Comparison of ENCODE assay signal across 10 cellular contexts in the genomic region with DNA sequence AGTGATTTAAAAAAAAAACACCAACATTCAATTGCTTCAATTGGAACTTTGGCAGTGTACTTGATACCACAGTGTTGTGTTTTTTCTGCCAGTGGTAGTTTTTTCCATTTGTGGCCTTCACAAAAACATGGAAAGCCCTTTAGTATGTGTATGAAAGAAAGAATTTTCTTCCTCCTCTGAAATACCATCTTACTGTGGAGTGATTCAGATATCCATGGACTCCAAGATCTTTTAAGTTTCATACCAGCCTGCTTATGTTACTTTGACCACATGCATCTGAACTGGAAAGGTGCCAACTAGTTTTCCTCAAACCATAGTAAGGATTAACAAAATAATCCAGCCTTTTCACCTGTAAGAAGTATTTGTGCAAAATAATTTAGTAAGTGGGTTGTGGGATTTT. TPM values are rescaled to one million over a fixed set of nuclear protein-coding genes. Genes with fewer than 3 reads are reported as not detected.
A peak's percentile ranks its signal among the peaks of the same experiment; 100 is the strongest.
DNase-seq lines count a peak whose midpoint lies in the region; ATAC-seq, FAIRE-seq and TF ChIP-seq lines count a peak whose summit lies in the region.
"Had no signal": no experiment of that assay in that cellular context is flagged by ENCODE, and none has a peak within 500 bp of the region (broad histone marks: within the 10 kb centered on the region; RNA-seq: fewer than 3 reads in every experiment).

No MANE protein-coding gene starts in this region.

- no peaks in the 10 kb centered on the region for H3K9me3 ChIP-seq in BLaER1 treated with 17β-estradiol and CSF1 and Interleukin-3, amounts not matched to agents 10 nM and 100 nM (replicated peaks in 1 of 11)
- H3K9me3 ChIP-seq in GM12878 (replicated peaks; ENCODE audit: control insufficient read depth, insufficient read depth, low read length) = no peaks in the 10 kb centered on the region

- RAD21 ChIA-PET in GM12878 (lab: Charles Lee; ENCODE audit: unreplicated experiment) = interaction anchor here (2.4 to 6.3 kb wide), 3 partner anchors 26 to 218 kb away, joined by 6 to 75 read pairs (median 50); no protein-coding TSS in a partner anchor

- ATAC-seq in GM12878 (no peak), memory B cell (ENCODE audit: low read depth) (no peak), GM18868 (IDR thresholded peaks at IDR 0.05; ENCODE audit: unreplicated experiment) (no peak), HG03469 (IDR thresholded peaks at IDR 0.05; ENCODE audit: unreplicated experiment) (no peak)

- CTCF ChIA-PET in GM12878 (lab: Yijun Ruan, JAX) = interaction anchor here (1.0 to 4.6 kb wide), 6 partner anchors 167 to 591 kb away, joined by 3 to 52 read pairs (median 16); a partner anchor contains a TSS

- in situ Hi-C loops in GM12878 (cut with MboI) = no loop called here

- H3K27me3 Mint-ChIP-seq in memory B cell = no peaks in the 10 kb centered on the region

- intact Hi-C loops in GM12878 (cut with micrococcal nuclease; ENCODE audit: unreplicated experiment) = loop anchor here (5.0 kb wide), 2 partner anchors 124 to 591 kb away; a partner anchor contains a TSS

- H3K27ac ChIP-seq in BLaER1 treated with 17β-estradiol and CSF1 and Interleukin-3, amounts not matched to agents 10 nM and 100 nM = no peak overlapping the region
- peak overlapping the region; percentile 28; the same call in 1 of the 2 replicates for H3K27ac ChIP-seq in GM12878 (ENCODE audit: control insufficient read depth, insufficient read depth)
- H3K27ac ChIP-seq: epithelial cell of prostate, SK-N-MC had no signal

- peaks cover 47 to 74% (median 69%) of the 10 kb centered on the region in 11 experiments; a peak in 21 of 22 replicates for H4K20me1 ChIP-seq in BLaER1 treated with 17β-estradiol and CSF1 and Interleukin-3, amounts not matched to agents 10 nM and 100 nM
- H4K20me1 ChIP-seq in GM12878 (ENCODE audit: control insufficient read depth, insufficient read depth) = no peaks in the 10 kb centered on the region

- peaks cover 83% of the 10 kb centered on the region for H3K79me2 ChIP-seq in GM12878 (ENCODE audit: control insufficient read depth, insufficient read depth, low read length)

- H3K27me3 ChIP-seq in BLaER1 treated with 17β-estradiol and CSF1 and Interleukin-3, amounts not matched to agents 10 nM and 100 nM = no peaks in the 10 kb centered on the region
- H3K27me3 ChIP-seq in GM12878 (replicated peaks in 1 of 2; ENCODE audit: control insufficient read depth in 2 of 2, insufficient read depth in 2 of 2, low read length in 1 of 2) = no peaks in the 10 kb centered on the region

- TF ChIP-seq RAD21 in GM12878 (IDR thresholded peaks at IDR 0.05; ENCODE audit: insufficient read depth, low read depth, low read length) = no peak

- H3K4me3 ChIP-seq in BLaER1 treated with 17β-estradiol and CSF1 and Interleukin-3, amounts not matched to agents 10 nM and 100 nM = peak overlapping the region; percentile 69 to 96 (median 86); a peak in 15 of 20 replicates
- peak overlapping the region; percentile 67 for H3K4me3 ChIP-seq in GM12878
- H3K4me3 ChIP-seq: SK-N-MC had no signal

- no TSS peak for BruUV-seq in GM12878 (replicated peaks; lab: Mats Ljungman, UMichigan)

- no peak for TF ChIP-seq EP300 in GM12878 (IDR thresholded peaks at IDR 0.05; ENCODE audit: borderline replicate concordance in 1 of 2, control insufficient read depth in 1 of 2, low read depth in 2 of 2, low read length in 2 of 2)

- POLR2A ChIA-PET in GM12878 (lab: Charles Lee) = interaction anchor here (0.5 kb wide), 1 partner anchor 129 kb away, joined by 5 read pairs; no protein-coding TSS in a partner anchor

- peaks cover 7% of the 10 kb centered on the region for H3K36me3 Mint-ChIP-seq in memory B cell

- peak overlapping the region; percentile 3 for H3K4me3 Mint-ChIP-seq in memory B cell

- no peak for TF ChIP-seq CTCF in GM12878 (IDR thresholded peaks at IDR 0.05 in 2 of 3, conservative IDR thresholded peaks at IDR 0.05 in 1 of 3; ENCODE audit: control insufficient read depth in 2 of 3, extremely low read depth in 1 of 3, insufficient read depth in 1 of 3, low read depth in 3 of 3, low read length in 3 of 3)

- no peaks in the 10 kb centered on the region for H3K9me3 Mint-ChIP-seq in memory B cell

- H3K36me3 ChIP-seq in BLaER1 treated with 17β-estradiol and CSF1 and Interleukin-3, amounts not matched to agents 10 nM and 100 nM = peaks cover 0 to 9% (median 0%) of the 10 kb centered on the region in 11 experiments; a peak in 5 of 22 replicates
- H3K36me3 ChIP-seq in GM12878 (ENCODE audit: control insufficient read depth in 2 of 2, insufficient read depth in 2 of 2, low read length in 1 of 2) = no peaks in the 10 kb centered on the region

- H3K9ac ChIP-seq in BLaER1 treated with 17β-estradiol and CSF1 and Interleukin-3, amounts not matched to agents 10 nM and 100 nM = peak overlapping the region in 7 of 11 experiments; percentile 2 to 40 (median 32); a peak in 8 of 22 replicates
- H3K9ac ChIP-seq in GM12878 (ENCODE audit: control insufficient read depth, insufficient read depth, low read length) = no peak overlapping the region; the same call in 1 of the 2 replicates

- no peak for FAIRE-seq in GM12878 (lab: Jason Lieb, UNC)

- SMC1A ChIA-PET in GM12878 (lab: Charles Lee; ENCODE audit: uncharacterized antibody, unreplicated experiment) = interaction anchor here (1.6 to 5.1 kb wide), 5 partner anchors 79 to 608 kb away, joined by 4 to 31 read pairs (median 18); a partner anchor contains a TSS

- H3K27ac Mint-ChIP-seq in memory B cell = peak overlapping the region; percentile 68

- DNase-seq in HT1080 (ENCODE audit: low read depth) = peak; percentile 55
- no peak for DNase-seq in GM12878 (ENCODE audit: low read depth, low spot score)
- no peak for DNase-seq in memory B cell (ENCODE audit: low spot score in 2 of 2)
- no peak for DNase-seq in stimulated activated naive CD4-positive, alpha-beta T cell treated with Interleukin-2 at 50 U/mL for 16 hours (lab: John Stamatoyannopoulos, UW)
- no peak for DNase-seq in AML-193 (lab: John Stamatoyannopoulos, UW)

- H2AFZ ChIP-seq in GM12878 (ENCODE audit: control insufficient read depth, low read depth, low read length) = no peak overlapping the region

- TF ChIP-seq POLR2A in GM12878 (IDR thresholded peaks at IDR 0.05; ENCODE audit: low read depth, low read length) = no peak

- peaks cover 38% of the 10 kb centered on the region for H3K4me1 Mint-ChIP-seq in memory B cell

- peaks cover 51 to 69% (median 61%) of the 10 kb centered on the region in 10 experiments for H3K4me1 ChIP-seq in BLaER1 treated with 17β-estradiol and CSF1 and Interleukin-3, amounts not matched to agents 10 nM and 100 nM
- peaks cover 22% of the 10 kb centered on the region for H3K4me1 ChIP-seq in GM12878 (ENCODE audit: control insufficient read depth, insufficient read depth, low read length)

- peak overlapping the region; percentile 81 to 98 (median 91) for H3K4me2 ChIP-seq in BLaER1 treated with 17β-estradiol and CSF1 and Interleukin-3, amounts not matched to agents 10 nM and 100 nM
- H3K4me2 ChIP-seq in GM12878 (ENCODE audit: control insufficient read depth, insufficient read depth) = peak overlapping the region; percentile 68

TF ChIP-seq in GM12878, 131 proteins besides CTCF, POLR2A, EP300 and RAD21:
- no peak for TF ChIP-seq SRF (IDR thresholded peaks at IDR 0.05; ENCODE audit: low read depth in 2 of 2, low read length in 2 of 2)
- TF ChIP-seq ZNF24 (IDR thresholded peaks at IDR 0.05) = no peak
- no peak for TF ChIP-seq NR2C2 (IDR thresholded peaks at IDR 0.05; ENCODE audit: borderline replicate concordance, control insufficient read depth, insufficient read length, low read depth)
- TF ChIP-seq RB1 (IDR thresholded peaks at IDR 0.05; ENCODE audit: borderline replicate concordance) = no peak
- no peak for TF ChIP-seq ZZZ3 (IDR thresholded peaks at IDR 0.05; ENCODE audit: control insufficient read depth, insufficient read length, low read depth)
- no peak for TF ChIP-seq SUZ12 (IDR thresholded peaks at IDR 0.05; ENCODE audit: unreplicated experiment)
- TF ChIP-seq RAD51 (IDR thresholded peaks at IDR 0.05) = no peak

RNA-seq across cellular contexts. Expression of a gene that starts 3.4 kb away (rescaled TPM):
- total RNA-seq in HT1080 (2014; rRNA removed; shearing (Covaris generic)) = 11.3 and 12.3 TPM in 2 replicates
- polyA plus RNA-seq in HT1080 (2015; cell fraction: cytosol; rRNA removed) = 12.7 and 15.4 TPM in 2 replicates
- polyA plus RNA-seq in HT1080 (2015; cell fraction: nucleus; rRNA removed) = 8.7 and 9.3 TPM in 2 replicates
- 29.8 and 32.8 TPM in 2 replicates for total RNA-seq in GM12878 (2013; cell fraction: nucleolus; rRNA removed)
- total RNA-seq in GM12878 (2014; rRNA removed) (32.1 and 33.7 TPM in 2 replicates), GM12878 (2014; rRNA removed; fragmentation: Illumina TruSeq; extraction: Trizol) (27.8 and 28.8 TPM in 2 replicates), GM12878 (2021) (33.2 and 33.8 TPM in 2 replicates)
- polyA plus RNA-seq in GM12878 (2011; ENCODE audit: low read depth) = 14.4 TPM
- polyA plus RNA-seq in GM12878 (2011; rRNA removed) (40.6 and 59.7 TPM in 2 replicates), GM12878 (2014; fragmentation: Illumina TruSeq; extraction: Trizol) (35.7 and 47.3 TPM in 2 replicates), GM12878 (2014; fragmentation: Nextera tagmentation; extraction: Ambion mirVana) (10 to 100 TPM; 15.4 to 18.2 TPM), GM12878 (2014; rRNA removed) (21.7 and 25.1 TPM in 2 replicates), GM12878 (2016; fragmentation: Nextera tagmentation; extraction: Ambion mirVana) (10 to 100 TPM; 32.8 to 39.3 TPM)
- polyA plus RNA-seq in GM12878 (2011; cell fraction: cytosol; rRNA removed) = 18.9 and 19.7 TPM in 2 replicates
- 14.5 and 16.0 TPM in 2 replicates for polyA plus RNA-seq in GM12878 (2011; cell fraction: nucleus; rRNA removed)
- polyA plus RNA-seq in GM12878 (2012) = 18.5 and 29.1 TPM in 2 replicates
- 13.4 and 18.4 TPM in 2 replicates for polyA minus RNA-seq in GM12878 (2011; rRNA and poly(A)+ RNA removed)
- 10.0 and 10.5 TPM in 2 replicates for polyA minus RNA-seq in GM12878 (2011; cell fraction: cytosol; rRNA and poly(A)+ RNA removed)
- polyA minus RNA-seq in GM12878 (2011; cell fraction: nucleus; rRNA and poly(A)+ RNA removed) = 8.9 and 16.2 TPM in 2 replicates
